13 cellular contexts compared by ENCODE assay signal in the genomic region with DNA sequence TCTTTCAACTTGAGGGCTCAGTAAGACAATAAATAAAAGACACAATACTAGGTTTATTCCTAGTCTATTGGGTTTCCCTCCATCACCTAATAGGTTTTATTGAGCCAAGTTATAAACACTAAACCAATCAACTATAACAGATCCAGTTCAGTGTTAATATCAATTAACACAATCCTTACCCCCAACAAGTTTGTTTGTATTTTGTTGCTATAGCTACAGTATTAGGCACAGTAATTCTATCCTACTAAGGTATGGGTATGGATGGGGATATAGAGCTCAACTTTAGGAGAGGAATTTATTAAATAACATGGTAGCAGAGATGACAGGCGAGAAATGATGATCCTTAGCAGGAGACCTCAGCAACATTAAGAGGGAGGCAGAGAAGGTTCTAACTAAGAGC. TPM values are rescaled to one million over a fixed set of nuclear protein-coding genes. Genes with fewer than 3 reads are reported as not detected.
DNase-seq lines count a peak whose midpoint lies in the region; ATAC-seq and FAIRE-seq lines count a peak whose summit lies in the region.
"Had no signal": no experiment of that assay in that cellular context is flagged by ENCODE, and none has a peak within 500 bp of the region (broad histone marks: within the 10 kb centered on the region; RNA-seq: fewer than 3 reads in every experiment).

No MANE protein-coding gene starts in this region.

- H3K9me3 Mint-ChIP-seq in activated T-cell treated with anti-CD3 and anti-CD28 coated beads, Interleukin-2, amount 50 U/mL, for 72 hours: no peaks in the 10 kb centered on the region
- H3K9me3 Mint-ChIP-seq in activated T-cell treated with anti-CD3 and anti-CD28 coated beads, Interleukin-2, amount 50 U/mL, for 4 hours: no peaks in the 10 kb centered on the region
- H3K9me3 Mint-ChIP-seq in stimulated activated naive B cell treated with anti-CD40 and anti-IgM and Interleukin-4, amounts not matched to agents 10 μg/mL and 1 μg/mL and 100 μg/mL, for 72 hours: no peaks in the 10 kb centered on the region

- no peak for ATAC-seq in activated T-cell treated with anti-CD3 and anti-CD28 coated beads, Interleukin-2, amount 50 U/mL, for 72 hours (replicated peaks in 1 of 2)
- ATAC-seq in activated T-cell treated with anti-CD3 and anti-CD28 coated beads, Interleukin-2, amount 50 U/mL, for 4 hours: no peak
- ATAC-seq in left colon: peak; percentile 47
- ATAC-seq in stimulated activated naive B cell treated with anti-CD40 and anti-IgM and Interleukin-4, amounts not matched to agents 10 μg/mL and 1 μg/mL and 100 μg/mL, for 72 hours (replicated peaks): no peak

- no peak for FAIRE-seq in RCC 7860 (lab: Jason Lieb, UNC)

- H3K27me3 Mint-ChIP-seq in activated T-cell treated with anti-CD3 and anti-CD28 coated beads, Interleukin-2, amount 50 U/mL, for 72 hours (ENCODE audit: low read depth): no peaks in the 10 kb centered on the region
- no peaks in the 10 kb centered on the region for H3K27me3 Mint-ChIP-seq in activated T-cell treated with anti-CD3 and anti-CD28 coated beads, Interleukin-2, amount 50 U/mL, for 4 hours (ENCODE audit: low read depth)
- H3K27me3 Mint-ChIP-seq in stimulated activated naive B cell treated with anti-CD40 and anti-IgM and Interleukin-4, amounts not matched to agents 10 μg/mL and 1 μg/mL and 100 μg/mL, for 72 hours: no peaks in the 10 kb centered on the region

- H3K27ac Mint-ChIP-seq in activated T-cell treated with anti-CD3 and anti-CD28 coated beads, Interleukin-2, amount 50 U/mL, for 72 hours: peak overlapping the region; percentile 79
- peak overlapping the region; percentile 33 for H3K27ac Mint-ChIP-seq in stimulated activated naive B cell treated with anti-CD40 and anti-IgM and Interleukin-4, amounts not matched to agents 10 μg/mL and 1 μg/mL and 100 μg/mL, for 72 hours

- H3K4me3 Mint-ChIP-seq in activated T-cell treated with anti-CD3 and anti-CD28 coated beads, Interleukin-2, amount 50 U/mL, for 72 hours: peak overlapping the region in 1 of 2 donors; percentile 42
- no peak overlapping the region for H3K4me3 Mint-ChIP-seq in activated T-cell treated with anti-CD3 and anti-CD28 coated beads, Interleukin-2, amount 50 U/mL, for 4 hours
- peak overlapping the region in 1 of 2 donors; percentile 68 for H3K4me3 Mint-ChIP-seq in stimulated activated naive B cell treated with anti-CD40 and anti-IgM and Interleukin-4, amounts not matched to agents 10 μg/mL and 1 μg/mL and 100 μg/mL, for 72 hours

- intact Hi-C loops in left colon (cut with DNase I, micrococcal nuclease): no loop called here

- H3K36me3 Mint-ChIP-seq in activated T-cell treated with anti-CD3 and anti-CD28 coated beads, Interleukin-2, amount 50 U/mL, for 72 hours (ENCODE audit: insufficient read depth in 2 of 2): peaks cover 4 to 13% of the 10 kb centered on the region in 2 donors
- H3K36me3 Mint-ChIP-seq in activated T-cell treated with anti-CD3 and anti-CD28 coated beads, Interleukin-2, amount 50 U/mL, for 4 hours (ENCODE audit: insufficient read depth): peaks cover 17% of the 10 kb centered on the region
- peaks cover 25 to 30% of the 10 kb centered on the region in 2 donors for H3K36me3 Mint-ChIP-seq in stimulated activated naive B cell treated with anti-CD40 and anti-IgM and Interleukin-4, amounts not matched to agents 10 μg/mL and 1 μg/mL and 100 μg/mL, for 72 hours

- peaks cover 79% of the 10 kb centered on the region for H3K4me1 Mint-ChIP-seq in activated T-cell treated with anti-CD3 and anti-CD28 coated beads, Interleukin-2, amount 50 U/mL, for 72 hours (ENCODE audit: low read depth)
- peaks cover 84% of the 10 kb centered on the region for H3K4me1 Mint-ChIP-seq in activated T-cell treated with anti-CD3 and anti-CD28 coated beads, Interleukin-2, amount 50 U/mL, for 4 hours (ENCODE audit: low read depth)
- peaks cover 48 to 74% of the 10 kb centered on the region in 2 donors for H3K4me1 Mint-ChIP-seq in stimulated activated naive B cell treated with anti-CD40 and anti-IgM and Interleukin-4, amounts not matched to agents 10 μg/mL and 1 μg/mL and 100 μg/mL, for 72 hours

- no peak for DNase-seq in activated T-cell treated with anti-CD3 and anti-CD28 coated beads, Interleukin-2, amount 50 U/mL, for 72 hours
- no peak for DNase-seq in activated T-cell treated with anti-CD3 and anti-CD28 coated beads, Interleukin-2, amount 50 U/mL, for 4 hours
- DNase-seq in RCC 7860 (ENCODE audit: low spot score): peak; percentile 6
- no peak for DNase-seq in left colon
- DNase-seq in stimulated activated naive B cell treated with anti-CD40 and anti-IgM and Interleukin-4, amounts not matched to agents 10 μg/mL and 1 μg/mL and 100 μg/mL, for 72 hours: no peak
- no peak for DNase-seq in KG1 (lab: John Stamatoyannopoulos, UW)
- no peak for DNase-seq in activated gamma-delta T cell (lab: John Stamatoyannopoulos, UW)
- no peak for DNase-seq in NCI-H226
- DNase-seq: BE2C; NCI-H1092; nucleus accumbens; stimulated activated CD4-positive, alpha-beta T cell treated with anti-CD3 and anti-CD28 coated beads, Interleukin-2, amount 100 ng/mL, for 48 hours; T1000 had no signal

RNA-seq across cellular contexts. Expression of gene PPP4R3A, which starts 13.3 kb away (rescaled TPM):
- 100 to 1,000 TPM; 131 to 147 TPM for total RNA-seq in activated T-cell treated with anti-CD3 and anti-CD28 coated beads, Interleukin-2, amount 50 U/mL, for 72 hours
- 100 to 1,000 TPM; 127 to 142 (median 141) TPM for total RNA-seq in activated T-cell treated with anti-CD3 and anti-CD28 coated beads, Interleukin-2, amount 50 U/mL, for 4 hours
- 10 to 100 TPM; 74.5 to 84.3 TPM for total RNA-seq in left colon
